Comparison of ENCODE assay signal across 10 cellular contexts in the genomic region with DNA sequence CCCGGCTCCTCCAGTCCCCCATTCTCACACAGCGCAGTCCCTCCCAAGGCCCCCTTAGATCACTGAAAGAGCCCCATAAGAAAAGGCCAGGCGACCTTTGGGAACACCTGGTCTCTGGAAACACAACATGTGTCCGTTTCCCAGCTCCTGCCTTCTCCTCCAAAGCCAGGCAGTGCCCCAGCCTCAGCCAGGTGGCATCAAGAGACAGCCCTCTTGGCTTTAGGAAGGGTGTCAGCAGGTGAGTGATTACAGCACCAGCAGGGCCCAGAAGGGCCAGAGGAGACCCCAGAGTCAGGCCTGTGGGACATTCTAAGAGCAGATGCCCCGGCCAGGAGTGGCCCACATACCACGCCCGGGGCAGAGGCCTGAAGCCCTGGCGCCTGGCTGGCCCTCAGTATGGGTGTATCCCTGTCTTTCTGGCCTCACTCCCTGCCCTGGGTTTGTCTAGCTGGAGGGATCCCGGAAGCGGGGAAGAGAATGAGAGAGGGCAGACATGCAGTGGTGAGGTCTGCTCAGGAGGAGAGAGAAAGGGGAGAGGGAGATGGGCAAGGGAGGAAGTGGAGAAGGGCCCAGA.
DNase-seq lines count a peak whose midpoint lies in the region; ATAC-seq and TF ChIP-seq lines count a peak whose summit lies in the region.
"Had no signal": no experiment of that assay in that cellular context is flagged by ENCODE, and none has a peak within 500 bp of the region (broad histone marks: within the 10 kb centered on the region; RNA-seq: fewer than 3 reads in every experiment).

No MANE protein-coding gene starts in this region.

- intact Hi-C loops in sciatic nerve (cut with DNase I) = no loop called here

- H3K4me3 ChIP-seq in tibial nerve = no peak overlapping the region
- H3K4me3 ChIP-seq in H7 (ENCODE audit: insufficient read depth, low read depth, low read length) = no peak overlapping the region

- ATAC-seq in left lobe of liver (peak; percentile 76), sciatic nerve (peak; percentile 18), GM18870 (IDR thresholded peaks at IDR 0.05; ENCODE audit: unreplicated experiment) (no peak), HG03025 (IDR thresholded peaks at IDR 0.05; ENCODE audit: low FRiP score, unreplicated experiment) (no peak)
- ATAC-seq: T-helper 17 cell had no signal

- no peak for TF ChIP-seq CTCF in VCaP (conservative IDR thresholded peaks at IDR 0.05)
- TF ChIP-seq CTCF in tibial nerve (IDR thresholded peaks at IDR 0.05) = no peak

- WGBS in tibial nerve, 2 donors = 81 to 87% methylated on average over 10 of the region's 10 CpGs

- TF ChIP-seq POLR2A in tibial nerve (IDR thresholded peaks at IDR 0.05) = no peak

- H3K27me3 ChIP-seq in tibial nerve (no peaks in the 10 kb centered on the region), H7 (ENCODE audit: control insufficient read depth, insufficient read depth, low read length) (no peaks in the 10 kb centered on the region)

- no peaks in the 10 kb centered on the region for H3K9me3 ChIP-seq in tibial nerve

- H3K36me3 ChIP-seq in tibial nerve = no peaks in the 10 kb centered on the region
- no peaks in the 10 kb centered on the region for H3K36me3 ChIP-seq in H7 (replicated peaks; ENCODE audit: control insufficient read depth, insufficient read depth, low read length)

- peaks cover 0 to 44% (median 14%) of the 10 kb centered on the region in 4 donors for H3K4me1 ChIP-seq in tibial nerve

- TF ChIP-seq EP300 in tibial nerve (IDR thresholded peaks at IDR 0.05) = no peak

- peak overlapping the region; percentile 98 for H3K27ac ChIP-seq in VCaP
- peak overlapping the region in 1 of 4 donors; percentile 40 for H3K27ac ChIP-seq in tibial nerve

- DNase-seq in DMS153 (lab: John Stamatoyannopoulos, UW) (peak; percentile 60), left lobe of liver (ENCODE audit: low spot score) (no peak), sciatic nerve (ENCODE audit: low spot score) (no peak), tibial nerve (ENCODE audit: low spot score in 2 of 2) (no peak), H7 (no peak)
- DNase-seq: activated naive CD8-positive, alpha-beta T cell treated with anti-CD3 and anti-CD28 coated beads for 36 hours; T-helper 17 cell had no signal

Comparison
In these comparisons a context has a peak if more than half of its experiments do, and no peak if none do; other contexts are left out.
1. ATAC-seq: peak in left lobe of liver (single experiment) and sciatic nerve (single experiment); none in GM18870 (single experiment) and HG03025 (single experiment).